In the genomic region with DNA sequence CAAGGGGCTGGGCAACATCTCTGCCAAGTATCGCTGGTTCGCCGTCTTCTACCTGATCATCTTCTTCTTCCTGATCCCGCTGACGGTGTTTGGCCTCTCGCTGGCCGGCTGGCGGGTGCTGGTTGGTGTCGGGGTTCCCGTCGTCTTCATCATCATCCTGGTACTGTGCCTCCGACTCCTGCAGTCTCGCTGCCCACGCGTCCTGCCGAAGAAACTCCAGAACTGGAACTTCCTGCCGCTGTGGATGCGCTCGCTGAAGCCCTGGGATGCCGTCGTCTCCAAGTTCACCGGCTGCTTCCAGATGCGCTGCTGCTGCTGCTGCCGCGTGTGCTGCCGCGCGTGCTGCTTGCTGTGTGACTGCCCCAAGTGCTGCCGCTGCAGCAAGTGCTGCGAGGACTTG, we compare ENCODE assay signal across 28 cellular contexts. TPM values are rescaled to one million over a fixed set of nuclear protein-coding genes. Genes with fewer than 3 reads are reported as not detected.
"Had no signal": no experiment of that assay in that cellular context is flagged by ENCODE, and none has a peak within 500 bp of the region (broad histone marks: within the 10 kb centered on the region; RNA-seq: fewer than 3 reads in every experiment).

No MANE protein-coding gene starts in this region.

- H3K4me3 ChIP-seq: ovary, psoas muscle, right lobe of liver, sigmoid colon, thoracic aorta, thyroid gland, tibial nerve, upper lobe of left lung, uterus had no signal

- DNase-seq: naive thymus-derived CD4-positive, alpha-beta T cell; natural killer cell; occipital lobe; ovary; psoas muscle; right cardiac atrium; right lobe of liver; sigmoid colon; small intestine; stimulated activated CD4-positive, alpha-beta T cell treated with anti-CD3 and anti-CD28 coated beads, Interleukin-15, amount 100 ng/mL, for 24 hours; stimulated activated CD4-positive, alpha-beta T cell treated with anti-CD3 and anti-CD28 coated beads, Interleukin-2, amount 100 ng/mL, for 24 hours; stimulated activated CD4-positive, alpha-beta T cell treated with anti-CD3 and anti-CD28 coated beads, Interleukin-2, amount 100 ng/mL, for 48 hours; stimulated activated CD4-positive, alpha-beta T cell treated with anti-CD3 and anti-CD28 coated beads, Interleukin-4, amount 100 ng/mL, for 24 hours; stimulated activated naive CD4-positive, alpha-beta T cell; stimulated activated naive CD8-positive, alpha-beta T cell treated with anti-CD3 and anti-CD28 coated beads, Interleukin-15, amount 100 ng/mL, for 72 hours; stimulated activated naive CD8-positive, alpha-beta T cell treated with anti-CD3 and anti-CD28 coated beads, Interleukin-15, Interleukin-2, amounts not matched to agents 100 U/mL and 50 U/mL, for 24 hours; thyroid gland; trophoblast cell; uterus had no signal

- H3K9me3 Mint-ChIP-seq: natural killer cell; nephron; stimulated activated naive CD8-positive, alpha-beta T cell treated with anti-CD3 and anti-CD28 coated beads, Interleukin-15, amount 100 ng/mL, for 72 hours had no signal

- H3K27ac ChIP-seq: ovary, parathyroid adenoma, psoas muscle, right lobe of liver, sigmoid colon, thoracic aorta, thyroid gland, tibial nerve, uterus had no signal

- H3K4me3 Mint-ChIP-seq: naive thymus-derived CD4-positive, alpha-beta T cell; natural killer cell; nephron; stimulated activated effector memory CD8-positive, alpha-beta T cell treated with anti-CD3 and anti-CD28 coated beads, Interleukin-12 subunit alpha, Interleukin-12 subunit beta, amount 100 ng/mL, for 72 hours; stimulated activated naive CD8-positive, alpha-beta T cell treated with anti-CD3 and anti-CD28 coated beads, Interleukin-15, amount 100 ng/mL, for 72 hours had no signal

- H3K4me1 ChIP-seq: parathyroid adenoma, psoas muscle, right lobe of liver, sigmoid colon, thyroid gland, tibial nerve, upper lobe of left lung, uterus had no signal

- H3K36me3 ChIP-seq: ovary, right lobe of liver, sigmoid colon, thoracic aorta, thyroid gland, tibial nerve, uterus had no signal

- H3K36me3 Mint-ChIP-seq: naive thymus-derived CD4-positive, alpha-beta T cell; natural killer cell; stimulated activated effector memory CD8-positive, alpha-beta T cell treated with anti-CD3 and anti-CD28 coated beads, Interleukin-12 subunit alpha, Interleukin-12 subunit beta, amount 100 ng/mL, for 72 hours had no signal

- H3K27me3 ChIP-seq: ovary, right lobe of liver, sigmoid colon, thyroid gland, tibial nerve, upper lobe of left lung, uterus had no signal

- ATAC-seq: naive thymus-derived CD4-positive, alpha-beta T cell; natural killer cell; psoas muscle; right cardiac atrium; right lobe of liver; stimulated activated effector memory CD8-positive, alpha-beta T cell treated with anti-CD3 and anti-CD28 coated beads, Interleukin-12 subunit alpha, Interleukin-12 subunit beta, amount 100 ng/mL, for 72 hours; stimulated activated naive CD8-positive, alpha-beta T cell treated with anti-CD3 and anti-CD28 coated beads, Interleukin-15, amount 100 ng/mL, for 72 hours; stimulated activated naive CD8-positive, alpha-beta T cell treated with anti-CD3 and anti-CD28 coated beads, Interleukin-15, Interleukin-2, amounts not matched to agents 100 U/mL and 50 U/mL, for 24 hours had no signal

- H3K4me1 Mint-ChIP-seq: naive thymus-derived CD4-positive, alpha-beta T cell; natural killer cell; nephron; stimulated activated effector memory CD8-positive, alpha-beta T cell treated with anti-CD3 and anti-CD28 coated beads, Interleukin-12 subunit alpha, Interleukin-12 subunit beta, amount 100 ng/mL, for 72 hours; stimulated activated naive CD8-positive, alpha-beta T cell treated with anti-CD3 and anti-CD28 coated beads, Interleukin-15, amount 100 ng/mL, for 72 hours had no signal

- H3K27ac Mint-ChIP-seq: natural killer cell; nephron; progenitor cell of endocrine pancreas; stimulated activated effector memory CD8-positive, alpha-beta T cell treated with anti-CD3 and anti-CD28 coated beads, Interleukin-12 subunit alpha, Interleukin-12 subunit beta, amount 100 ng/mL, for 72 hours; stimulated activated naive CD8-positive, alpha-beta T cell treated with anti-CD3 and anti-CD28 coated beads, Interleukin-15, amount 100 ng/mL, for 72 hours had no signal

- H3K27me3 Mint-ChIP-seq: naive thymus-derived CD4-positive, alpha-beta T cell; progenitor cell of endocrine pancreas; stimulated activated naive CD8-positive, alpha-beta T cell treated with anti-CD3 and anti-CD28 coated beads, Interleukin-15, amount 100 ng/mL, for 72 hours had no signal

- H3K9me3 ChIP-seq: ovary, psoas muscle, right lobe of liver, sigmoid colon, thoracic aorta, thyroid gland, tibial nerve, upper lobe of left lung, uterus had no signal

- FAIRE-seq: small intestine had no signal

RNA-seq across cellular contexts. Expression of a gene that starts 20.6 kb away (rescaled TPM):
- total RNA-seq: naive thymus-derived CD4-positive, alpha-beta T cell; natural killer cell; osteoblast; sigmoid colon; skeletal muscle tissue; thoracic aorta; tibial nerve had no signal
